1 cellular context compared by ENCODE assay signal in the genomic region with DNA sequence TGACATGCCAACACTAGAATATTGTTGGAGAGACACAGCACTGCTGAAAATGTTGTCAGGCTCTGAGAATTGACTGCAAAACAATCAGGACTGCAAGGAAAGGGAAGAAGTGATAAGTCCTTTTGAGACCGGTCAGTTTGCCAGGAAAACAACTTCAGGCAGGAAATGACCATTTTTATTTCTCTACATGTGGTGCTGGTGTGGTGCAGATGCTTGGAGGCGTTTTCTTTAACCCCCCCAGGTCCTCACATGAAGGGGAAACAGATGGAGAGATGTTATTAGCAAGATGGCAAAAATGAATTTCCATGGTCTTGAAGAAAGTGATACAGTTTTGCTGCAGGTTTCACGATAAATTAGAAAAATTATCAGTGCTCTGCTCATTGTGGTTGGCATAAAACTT.
TF ChIP-seq lines count a peak whose summit lies in the region.

No MANE protein-coding gene starts in this region.

TF ChIP-seq in GM12878, 131 proteins besides CTCF, POLR2A, EP300 and RAD21:
- TF ChIP-seq MTA2 (IDR thresholded peaks at IDR 0.05; ENCODE audit: low read depth) (no peak), CHD4 (IDR thresholded peaks at IDR 0.05) (no peak), ESRRA (IDR thresholded peaks at IDR 0.05; ENCODE audit: low read length) (no peak), NRF1 (conservative IDR thresholded peaks at IDR 0.05; ENCODE audit: low read depth, low read length) (no peak), IRF4 (IDR thresholded peaks at IDR 0.05; ENCODE audit: low read depth, low read length) (no peak), CREM (IDR thresholded peaks at IDR 0.05; ENCODE audit: low read depth) (no peak), CBX5 (IDR thresholded peaks at IDR 0.05; ENCODE audit: low read depth) (no peak), PML (IDR thresholded peaks at IDR 0.05; ENCODE audit: low read length) (no peak), EGR1 (IDR thresholded peaks at IDR 0.05; ENCODE audit: borderline replicate concordance in 1 of 2, low read depth in 2 of 2, low read length in 2 of 2) (no peak)
- TF ChIP-seq, protein P1, sequence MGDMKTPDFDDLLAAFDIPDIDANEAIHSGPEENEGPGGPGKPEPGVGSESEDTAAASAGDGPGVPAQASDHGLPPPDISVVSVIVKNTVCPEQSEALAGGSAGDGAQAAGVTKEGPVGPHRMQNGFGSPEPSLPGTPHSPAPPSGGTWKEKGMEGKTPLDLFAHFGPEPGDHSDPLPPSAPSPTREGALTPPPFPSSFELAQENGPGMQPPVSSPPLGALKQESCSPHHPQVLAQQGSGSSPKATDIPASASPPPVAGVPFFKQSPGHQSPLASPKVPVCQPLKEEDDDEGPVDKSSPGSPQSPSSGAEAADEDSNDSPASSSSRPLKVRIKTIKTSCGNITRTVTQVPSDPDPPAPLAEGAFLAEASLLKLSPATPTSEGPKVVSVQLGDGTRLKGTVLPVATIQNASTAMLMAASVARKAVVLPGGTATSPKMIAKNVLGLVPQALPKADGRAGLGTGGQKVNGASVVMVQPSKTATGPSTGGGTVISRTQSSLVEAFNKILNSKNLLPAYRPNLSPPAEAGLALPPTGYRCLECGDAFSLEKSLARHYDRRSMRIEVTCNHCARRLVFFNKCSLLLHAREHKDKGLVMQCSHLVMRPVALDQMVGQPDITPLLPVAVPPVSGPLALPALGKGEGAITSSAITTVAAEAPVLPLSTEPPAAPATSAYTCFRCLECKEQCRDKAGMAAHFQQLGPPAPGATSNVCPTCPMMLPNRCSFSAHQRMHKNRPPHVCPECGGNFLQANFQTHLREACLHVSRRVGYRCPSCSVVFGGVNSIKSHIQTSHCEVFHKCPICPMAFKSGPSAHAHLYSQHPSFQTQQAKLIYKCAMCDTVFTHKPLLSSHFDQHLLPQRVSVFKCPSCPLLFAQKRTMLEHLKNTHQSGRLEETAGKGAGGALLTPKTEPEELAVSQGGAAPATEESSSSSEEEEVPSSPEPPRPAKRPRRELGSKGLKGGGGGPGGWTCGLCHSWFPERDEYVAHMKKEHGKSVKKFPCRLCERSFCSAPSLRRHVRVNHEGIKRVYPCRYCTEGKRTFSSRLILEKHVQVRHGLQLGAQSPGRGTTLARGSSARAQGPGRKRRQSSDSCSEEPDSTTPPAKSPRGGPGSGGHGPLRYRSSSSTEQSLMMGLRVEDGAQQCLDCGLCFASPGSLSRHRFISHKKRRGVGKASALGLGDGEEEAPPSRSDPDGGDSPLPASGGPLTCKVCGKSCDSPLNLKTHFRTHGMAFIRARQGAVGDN (IDR thresholded peaks at IDR 0.05): no peak
- TF ChIP-seq, protein P2, sequence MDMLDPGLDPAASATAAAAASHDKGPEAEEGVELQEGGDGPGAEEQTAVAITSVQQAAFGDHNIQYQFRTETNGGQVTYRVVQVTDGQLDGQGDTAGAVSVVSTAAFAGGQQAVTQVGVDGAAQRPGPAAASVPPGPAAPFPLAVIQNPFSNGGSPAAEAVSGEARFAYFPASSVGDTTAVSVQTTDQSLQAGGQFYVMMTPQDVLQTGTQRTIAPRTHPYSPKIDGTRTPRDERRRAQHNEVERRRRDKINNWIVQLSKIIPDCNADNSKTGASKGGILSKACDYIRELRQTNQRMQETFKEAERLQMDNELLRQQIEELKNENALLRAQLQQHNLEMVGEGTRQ (IDR thresholded peaks at IDR 0.05; ENCODE audit: borderline replicate concordance, low read depth, low read length): no peak
